In genomic region chr6:41566961-41567360, GRCh38 we compare ENCODE assay signal across 23 cellular contexts.
"Had no signal": no experiment of that assay in that cellular context is flagged by ENCODE, and none has a peak within 500 bp of the region (broad histone marks: within the 10 kb centered on the region; RNA-seq: fewer than 3 reads in every experiment).

No MANE protein-coding gene starts in this region.

- DNase-seq: activated CD4-positive, alpha-beta T cell treated with anti-CD3 and anti-CD28 coated beads for 36 hours; activated CD4-positive, CD25-positive, alpha-beta regulatory T cell; activated naive CD4-positive, alpha-beta T cell treated with anti-CD3 and anti-CD28 coated beads for 36 hours; activated naive CD8-positive, alpha-beta T cell treated with anti-CD3 and anti-CD28 coated beads, Interleukin-2, amount 10 ng/mL, durations not matched to agents 7 days and 5 days; activated T-cell treated with anti-CD3 and anti-CD28 coated beads for 4 hours; activated T-cell treated with anti-CD3 and anti-CD28 coated beads, Interleukin-2, amount 50 U/mL, for 72 hours; brain microvascular endothelial cell; esophagus squamous epithelium; foreskin melanocyte; kidney glomerular epithelial cell; ovary; psoas muscle; stimulated activated CD4-positive, alpha-beta T cell treated with anti-CD3 and anti-CD28 coated beads, Interleukin-15, amount 100 ng/mL, for 24 hours; stimulated activated CD4-positive, alpha-beta T cell treated with anti-CD3 and anti-CD28 coated beads, Interleukin-2, amount 100 ng/mL, for 24 hours; stimulated activated naive CD4-positive, alpha-beta T cell; T-cell had no signal

- H3K4me1 ChIP-seq: ascending aorta had no signal

- H3K4me3 Mint-ChIP-seq: activated CD4-positive, alpha-beta T cell treated with anti-CD3 and anti-CD28 coated beads for 36 hours; activated naive CD4-positive, alpha-beta T cell treated with anti-CD3 and anti-CD28 coated beads for 36 hours; activated naive CD8-positive, alpha-beta T cell treated with anti-CD3 and anti-CD28 coated beads, Interleukin-2, amount 10 ng/mL, durations not matched to agents 7 days and 5 days; activated T-cell treated with anti-CD3 and anti-CD28 coated beads, Interleukin-2, amount 50 U/mL, for 72 hours; dendritic cell treated with granulocyte-macrophage colony-stimulating factor and Interleukin-4, amounts not matched to agents 40 ng/mL and 50 ng/mL, for 4 days; nephron; T-cell; type B pancreatic cell had no signal

- H3K36me3 ChIP-seq: ovary, vagina had no signal

- ATAC-seq: activated CD4-positive, alpha-beta T cell treated with anti-CD3 and anti-CD28 coated beads for 36 hours; activated T-cell treated with anti-CD3 and anti-CD28 coated beads, Interleukin-2, amount 50 U/mL, for 72 hours; left lobe of liver; psoas muscle; T-cell had no signal

- H3K27ac ChIP-seq: ascending aorta, brain microvascular endothelial cell, epithelial cell of prostate, esophagus squamous epithelium, ovary, psoas muscle, vagina had no signal

- H3K27ac Mint-ChIP-seq: activated CD4-positive, alpha-beta T cell treated with anti-CD3 and anti-CD28 coated beads for 36 hours; activated naive CD4-positive, alpha-beta T cell treated with anti-CD3 and anti-CD28 coated beads for 36 hours; activated naive CD8-positive, alpha-beta T cell treated with anti-CD3 and anti-CD28 coated beads, Interleukin-2, amount 10 ng/mL, durations not matched to agents 7 days and 5 days; activated T-cell treated with anti-CD3 and anti-CD28 coated beads, Interleukin-2, amount 50 U/mL, for 72 hours; dendritic cell treated with granulocyte-macrophage colony-stimulating factor and Interleukin-4, amounts not matched to agents 40 ng/mL and 50 ng/mL, for 4 days; nephron; T-cell had no signal

- H3K9me3 ChIP-seq: ascending aorta, esophagus squamous epithelium, ovary, psoas muscle, vagina had no signal

- H3K27me3 ChIP-seq: ascending aorta, brain microvascular endothelial cell, esophagus squamous epithelium, ovary, vagina had no signal

- H3K27me3 Mint-ChIP-seq: activated CD4-positive, alpha-beta T cell treated with anti-CD3 and anti-CD28 coated beads for 36 hours; T-cell; type B pancreatic cell had no signal

- H3K9me3 Mint-ChIP-seq: activated naive CD4-positive, alpha-beta T cell treated with anti-CD3 and anti-CD28 coated beads for 36 hours; activated naive CD8-positive, alpha-beta T cell treated with anti-CD3 and anti-CD28 coated beads, Interleukin-2, amount 10 ng/mL, durations not matched to agents 7 days and 5 days; activated T-cell treated with anti-CD3 and anti-CD28 coated beads, Interleukin-2, amount 50 U/mL, for 72 hours; dendritic cell treated with granulocyte-macrophage colony-stimulating factor and Interleukin-4, amounts not matched to agents 40 ng/mL and 50 ng/mL, for 4 days; nephron; T-cell; type B pancreatic cell had no signal

- H3K4me3 ChIP-seq: ascending aorta, esophagus squamous epithelium, ovary, psoas muscle, vagina had no signal
